In the genomic region with DNA sequence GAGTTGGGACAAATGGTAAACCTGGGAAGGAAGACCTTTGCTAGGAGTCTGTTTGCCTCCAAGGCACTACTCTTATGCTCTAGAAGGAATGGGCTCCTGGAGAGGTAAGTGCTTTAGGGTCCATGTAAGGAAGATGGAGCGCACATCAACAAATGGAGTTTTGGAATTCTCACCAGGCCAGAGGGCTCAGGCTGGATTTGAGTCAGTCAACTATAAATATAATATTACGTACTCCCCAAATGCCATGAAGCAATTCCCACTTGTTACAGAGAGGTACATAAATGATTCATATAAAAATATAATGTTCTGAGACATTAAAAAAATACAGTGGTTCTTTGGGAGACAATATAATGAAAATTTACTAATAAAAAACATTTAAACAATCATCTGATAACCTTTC, we compare ENCODE assay signal across 19 cellular contexts.
"Had no signal": no experiment of that assay in that cellular context is flagged by ENCODE, and none has a peak within 500 bp of the region (broad histone marks: within the 10 kb centered on the region; RNA-seq: fewer than 3 reads in every experiment).

No MANE protein-coding gene starts in this region.

- ATAC-seq: lower lobe of right lung, sciatic nerve had no signal

- DNase-seq: activated CD4-positive, alpha-beta T cell treated with anti-CD3 and anti-CD28 coated beads for 1 hour; activated CD4-positive, alpha-beta T cell treated with anti-CD3 and anti-CD28 coated beads, Interleukin-2, amount 50 U/mL, for 48 hours; activated T-cell treated with anti-CD3 and anti-CD28 coated beads for 4 hours; amygdala; dorsolateral prefrontal cortex; endodermal cell; foreskin fibroblast; hypothalamus; lower lobe of right lung; SK-N-SH; spleen; stimulated activated naive CD4-positive, alpha-beta T cell treated with Interleukin-2 at 50 U/mL for 16 hours; thyroid gland had no signal

- H3K4me3 Mint-ChIP-seq: endodermal cell had no signal

- H3K4me3 ChIP-seq: lower lobe of right lung, ovary, spleen, thyroid gland had no signal

- H3K4me1 ChIP-seq: lower lobe of right lung had no signal

- H3K27me3 ChIP-seq: dorsolateral prefrontal cortex, ovary, spleen, thyroid gland had no signal

- H3K27me3 Mint-ChIP-seq: activated naive CD8-positive, alpha-beta T cell had no signal

- H3K9me3 Mint-ChIP-seq: activated T-helper 1 cell treated with anti-CD3 and anti-CD28 coated beads, Interleukin-12 subunit alpha, Interleukin-12 subunit beta, Interleukin-2, Interleukin-4 antibody, amounts not matched to agents 30 ng/mL and 10 ng/mL and 1 ng/mL, durations not matched to agents 14 hours and 24 hours and 36 hours; endodermal cell; mesothelial cell of epicardium had no signal

- H3K36me3 Mint-ChIP-seq: mesothelial cell of epicardium had no signal

- H3K27ac ChIP-seq: epithelial cell of prostate, thyroid gland had no signal

- H3K36me3 ChIP-seq: lower lobe of right lung, ovary, thyroid gland had no signal

- H3K27ac Mint-ChIP-seq: activated naive CD8-positive, alpha-beta T cell; endodermal cell had no signal

- H3K9me3 ChIP-seq: lower lobe of right lung, ovary, SK-N-SH, spleen, thyroid gland had no signal
